Comparison of ENCODE assay signal across 27 cellular contexts in genomic region chr5:19719117-19719516, GRCh38.
"Had no signal": no experiment of that assay in that cellular context is flagged by ENCODE, and none has a peak within 500 bp of the region (broad histone marks: within the 10 kb centered on the region; RNA-seq: fewer than 3 reads in every experiment).

No MANE protein-coding gene starts in this region.

- ATAC-seq: stimulated activated effector memory CD8-positive, alpha-beta T cell treated with anti-CD3 and anti-CD28 coated beads, Interleukin-12 subunit alpha, Interleukin-12 subunit beta, amount 100 ng/mL, for 72 hours; stimulated activated memory B cell treated with anti-CD40 and anti-IgM and Interleukin-4, amounts not matched to agents 10 μg/mL and 1 μg/mL and 100 μg/mL, for 72 hours; stimulated activated naive B cell treated with anti-CD40 and anti-IgM and Interleukin-4, amounts not matched to agents 10 μg/mL and 1 μg/mL and 100 μg/mL, for 72 hours; stimulated activated naive CD8-positive, alpha-beta T cell treated with anti-CD3 and anti-CD28 coated beads, Interleukin-15, amount 100 ng/mL, for 72 hours; stimulated activated naive CD8-positive, alpha-beta T cell treated with anti-CD3 and anti-CD28 coated beads, Interleukin-15, Interleukin-2, amounts not matched to agents 100 U/mL and 50 U/mL, for 24 hours; upper lobe of right lung had no signal

- H3K36me3 ChIP-seq: stomach, suprapubic skin, thoracic aorta, thyroid gland, tibial artery, tibial nerve, transverse colon, upper lobe of left lung, upper lobe of right lung, uterus, vagina had no signal

- H3K27me3 ChIP-seq: stomach, suprapubic skin, testis, thyroid gland, tibial artery, tibial nerve, transverse colon, upper lobe of left lung, upper lobe of right lung, uterus, vagina had no signal

- FAIRE-seq: urothelium cell line had no signal

- H3K4me3 ChIP-seq: stomach, suprapubic skin, testis, thoracic aorta, thyroid gland, tibial artery, tibial nerve, transverse colon, upper lobe of left lung, upper lobe of right lung, uterus, vagina had no signal

- DNase-seq: stimulated activated CD4-positive, alpha-beta T cell treated with anti-CD3 and anti-CD28 coated beads, Interleukin-2, amount 100 ng/mL, for 48 hours; stimulated activated CD4-positive, alpha-beta T cell treated with anti-CD3 and anti-CD28 coated beads, Interleukin-4, amount 100 ng/mL, for 1 hour; stimulated activated CD4-positive, alpha-beta T cell treated with anti-CD3 and anti-CD28 coated beads, Interleukin-4, amount 100 ng/mL, for 24 hours; stimulated activated CD4-positive, alpha-beta T cell treated with anti-CD3 and anti-CD28 coated beads, Interleukin-4, amount 100 ng/mL, for 4 hours; stimulated activated CD8-positive, alpha-beta memory T cell treated with anti-CD3 and anti-CD28 coated beads, Interleukin-4, amount 100 ng/mL, for 48 hours; stimulated activated naive B cell treated with anti-CD40 and anti-IgM and Interleukin-4, amounts not matched to agents 10 μg/mL and 1 μg/mL and 100 μg/mL, for 72 hours; stimulated activated naive CD4-positive, alpha-beta T cell; stimulated activated naive CD4-positive, alpha-beta T cell treated with Interleukin-2 at 50 U/mL for 16 hours; stimulated activated naive CD8-positive, alpha-beta T cell treated with anti-CD3 and anti-CD28 coated beads, Interleukin-15, amount 100 ng/mL, for 72 hours; stimulated activated naive CD8-positive, alpha-beta T cell treated with anti-CD3 and anti-CD28 coated beads, Interleukin-15, Interleukin-2, amounts not matched to agents 100 U/mL and 50 U/mL, for 24 hours; stomach; substantia nigra; testis; thyroid gland; tibial artery; transverse colon; trophoblast cell; upper lobe of left lung; upper lobe of right lung; uterus had no signal

- H3K9me3 ChIP-seq: stomach, testis, thoracic aorta, thyroid gland, tibial artery, tibial nerve, transverse colon, upper lobe of left lung, upper lobe of right lung, uterus, vagina had no signal

- H3K4me1 ChIP-seq: stomach, suprapubic skin, testis, thyroid gland, tibial artery, tibial nerve, transverse colon, upper lobe of left lung, upper lobe of right lung, uterus, vagina had no signal

- H3K27ac ChIP-seq: stomach, suprapubic skin, testis, thoracic aorta, thyroid gland, tibial artery, tibial nerve, transverse colon, upper lobe of left lung, upper lobe of right lung, uterus, vagina had no signal
